31 cellular contexts compared by ENCODE assay signal in the genomic region with DNA sequence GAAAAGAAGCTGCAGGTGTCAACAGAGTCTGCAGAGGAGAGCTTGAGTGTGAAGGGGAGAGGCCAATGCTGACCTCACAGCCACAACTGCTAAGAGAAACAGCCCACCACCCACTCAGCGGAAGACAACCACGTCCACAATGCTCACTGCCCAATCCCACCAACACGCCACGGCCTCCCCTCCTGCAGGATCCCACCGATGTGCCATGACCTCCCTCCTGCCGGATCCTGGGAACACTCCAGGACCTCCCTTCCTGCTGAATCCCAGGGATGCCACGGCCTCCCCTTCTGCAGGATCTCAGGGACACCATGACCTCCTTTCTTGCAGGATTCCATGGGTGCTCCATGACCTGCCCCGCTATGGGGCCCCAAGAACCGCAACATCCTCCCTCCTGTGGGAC.
"Had no signal": no experiment of that assay in that cellular context is flagged by ENCODE, and none has a peak within 500 bp of the region (broad histone marks: within the 10 kb centered on the region; RNA-seq: fewer than 3 reads in every experiment).

No MANE protein-coding gene starts in this region.

- H3K4me3 Mint-ChIP-seq: activated naive CD8-positive, alpha-beta T cell; activated T-helper 1 cell treated with anti-CD3 and anti-CD28 coated beads, Interleukin-12 subunit alpha, Interleukin-12 subunit beta, Interleukin-2, Interleukin-4 antibody, amounts not matched to agents 30 ng/mL and 10 ng/mL and 1 ng/mL, durations not matched to agents 14 hours and 24 hours and 36 hours; dendritic cell treated with granulocyte-macrophage colony-stimulating factor and Interleukin-4, amounts not matched to agents 40 ng/mL and 50 ng/mL, for 4 days; natural killer cell; stimulated activated memory B cell treated with anti-CD40 and anti-IgM and Interleukin-4, amounts not matched to agents 10 μg/mL and 1 μg/mL and 100 μg/mL, for 72 hours; stimulated activated naive CD8-positive, alpha-beta T cell treated with anti-CD3 and anti-CD28 coated beads, Interleukin-15, amount 100 ng/mL, for 72 hours; type B pancreatic cell had no signal

- H3K27me3 Mint-ChIP-seq: activated naive CD8-positive, alpha-beta T cell; dendritic cell treated with granulocyte-macrophage colony-stimulating factor and Interleukin-4, amounts not matched to agents 40 ng/mL and 50 ng/mL, for 4 days; progenitor cell of endocrine pancreas; stimulated activated memory B cell treated with anti-CD40 and anti-IgM and Interleukin-4, amounts not matched to agents 10 μg/mL and 1 μg/mL and 100 μg/mL, for 72 hours; stimulated activated naive CD8-positive, alpha-beta T cell treated with anti-CD3 and anti-CD28 coated beads, Interleukin-15, amount 100 ng/mL, for 72 hours; type B pancreatic cell had no signal

- H3K36me3 ChIP-seq: ovary, uterus had no signal

- H3K27me3 ChIP-seq: body of pancreas, esophagus squamous epithelium, neutrophil, ovary, sigmoid colon, uterus had no signal

- H3K27ac ChIP-seq: body of pancreas, epithelial cell of prostate, lower lobe of right lung, neutrophil, uterus had no signal

- DNase-seq: activated CD4-positive, alpha-beta T cell treated with anti-CD3 and anti-CD28 coated beads for 48 hours; activated CD4-positive, alpha-beta T cell treated with anti-CD3 and anti-CD28 coated beads, Interleukin-2, amount 50 U/mL, for 48 hours; activated CD8-positive, alpha-beta memory T cell treated with anti-CD3 and anti-CD28 coated beads for 24 hours; activated CD8-positive, alpha-beta memory T cell treated with anti-CD3 and anti-CD28 coated beads, Interleukin-2, amount 50 U/mL, for 4 hours; activated gamma-delta T cell; activated T-cell treated with anti-CD3 and anti-CD28 coated beads, Interleukin-2, amount 50 U/mL, for 1 hour; anterior cingulate cortex; body of pancreas; esophagus squamous epithelium; kidney glomerular epithelial cell; lower lobe of right lung; mesendoderm; natural killer cell; ovary; retina; sigmoid colon; small intestine; stimulated activated CD4-positive, alpha-beta T cell treated with anti-CD3 and anti-CD28 coated beads, Interleukin-4, amount 100 ng/mL, for 24 hours; stimulated activated naive CD8-positive, alpha-beta T cell treated with anti-CD3 and anti-CD28 coated beads, Interleukin-15, amount 100 ng/mL, for 72 hours; T-helper 1 cell; uterus had no signal

- ATAC-seq: activated CD4-positive, CD25-positive, alpha-beta regulatory T cell treated with anti-CD3 and anti-CD28 coated beads, Interleukin-2, amount 50 U/mL, for 24 hours; body of pancreas; left lobe of liver; lower lobe of right lung; natural killer cell; stimulated activated memory B cell treated with anti-CD40 and anti-IgM and Interleukin-4, amounts not matched to agents 10 μg/mL and 1 μg/mL and 100 μg/mL, for 72 hours; stimulated activated naive CD8-positive, alpha-beta T cell treated with anti-CD3 and anti-CD28 coated beads, Interleukin-15, amount 100 ng/mL, for 72 hours had no signal

- H3K27ac Mint-ChIP-seq: activated naive CD8-positive, alpha-beta T cell; activated T-helper 1 cell treated with anti-CD3 and anti-CD28 coated beads, Interleukin-12 subunit alpha, Interleukin-12 subunit beta, Interleukin-2, Interleukin-4 antibody, amounts not matched to agents 30 ng/mL and 10 ng/mL and 1 ng/mL, durations not matched to agents 14 hours and 24 hours and 36 hours; dendritic cell treated with granulocyte-macrophage colony-stimulating factor and Interleukin-4, amounts not matched to agents 40 ng/mL and 50 ng/mL, for 4 days; progenitor cell of endocrine pancreas; stimulated activated memory B cell treated with anti-CD40 and anti-IgM and Interleukin-4, amounts not matched to agents 10 μg/mL and 1 μg/mL and 100 μg/mL, for 72 hours; type B pancreatic cell had no signal

- H3K9me3 ChIP-seq: body of pancreas, esophagus squamous epithelium, lower lobe of right lung, neutrophil, ovary, sigmoid colon, uterus had no signal

- H3K4me3 ChIP-seq: body of pancreas, esophagus squamous epithelium, lower lobe of right lung, ovary, sigmoid colon, uterus had no signal

- H3K4me1 Mint-ChIP-seq: stimulated activated memory B cell treated with anti-CD40 and anti-IgM and Interleukin-4, amounts not matched to agents 10 μg/mL and 1 μg/mL and 100 μg/mL, for 72 hours had no signal

- H3K9me3 Mint-ChIP-seq: activated T-helper 1 cell treated with anti-CD3 and anti-CD28 coated beads, Interleukin-12 subunit alpha, Interleukin-12 subunit beta, Interleukin-2, Interleukin-4 antibody, amounts not matched to agents 30 ng/mL and 10 ng/mL and 1 ng/mL, durations not matched to agents 14 hours and 24 hours and 36 hours; dendritic cell treated with granulocyte-macrophage colony-stimulating factor and Interleukin-4, amounts not matched to agents 40 ng/mL and 50 ng/mL, for 4 days; natural killer cell; stimulated activated memory B cell treated with anti-CD40 and anti-IgM and Interleukin-4, amounts not matched to agents 10 μg/mL and 1 μg/mL and 100 μg/mL, for 72 hours; stimulated activated naive CD8-positive, alpha-beta T cell treated with anti-CD3 and anti-CD28 coated beads, Interleukin-15, amount 100 ng/mL, for 72 hours; type B pancreatic cell had no signal
